ENCODE assay signal across 32 cellular contexts in the genomic region with DNA sequence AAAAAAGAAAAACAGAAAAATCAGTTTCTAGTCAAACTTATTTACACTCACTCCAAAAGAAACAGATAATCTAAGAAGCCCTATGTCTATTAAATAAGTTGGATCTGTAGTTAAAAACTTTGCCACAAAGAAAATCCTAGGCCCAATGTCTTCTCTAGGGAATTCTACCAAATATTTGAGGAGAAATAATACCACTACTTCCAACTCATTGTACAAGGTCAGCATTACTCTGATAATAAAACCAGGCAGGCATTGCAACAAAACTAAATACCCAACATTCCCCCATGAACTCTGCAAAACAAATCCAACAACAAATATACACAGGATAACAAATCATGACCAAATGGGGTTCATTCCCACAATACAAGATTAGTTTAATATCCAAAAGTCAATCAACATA.
"Had no signal": no experiment of that assay in that cellular context is flagged by ENCODE, and none has a peak within 500 bp of the region (broad histone marks: within the 10 kb centered on the region; RNA-seq: fewer than 3 reads in every experiment).

No MANE protein-coding gene starts in this region.

- H3K9me3 ChIP-seq: adrenal gland, MG63, Peyer's patch, SJSA1, SK-N-SH had no signal

- H3K4me2 ChIP-seq: SK-N-SH had no signal

- H3K27ac Mint-ChIP-seq: activated CD4-positive, alpha-beta memory T cell treated with anti-CD3 and anti-CD28 coated beads for 36 hours; activated CD4-positive, alpha-beta T cell treated with anti-CD3 and anti-CD28 coated beads, Interleukin-2, amount 10 ng/mL, durations not matched to agents 24 days and 14 days; activated naive CD4-positive, alpha-beta T cell treated with anti-CD3 and anti-CD28 coated beads, Interleukin-2, amount 50 U/mL, for 72 hours; activated T-helper 1 cell treated with anti-CD3 and anti-CD28 coated beads, Interleukin-12 subunit alpha, Interleukin-12 subunit beta, Interleukin-2, Interleukin-4 antibody, amounts not matched to agents 30 ng/mL and 10 ng/mL and 1 ng/mL, durations not matched to agents 14 hours and 24 hours and 36 hours; brain; T-helper 1 cell treated with Interleukin-12 subunit alpha and Interleukin-12 subunit beta and Interleukin-4 antibody, amounts not matched to agents 30 μg/mL and 1 μg/mL, for 36 hours; T-helper 2 cell treated with Interferon-gamma antibody and Interleukin-4, amounts not matched to agents 5 μg/mL and 100 μg/mL, for 36 hours had no signal

- H3K4me3 Mint-ChIP-seq: activated CD4-positive, alpha-beta memory T cell treated with anti-CD3 and anti-CD28 coated beads for 36 hours; activated CD4-positive, alpha-beta T cell treated with anti-CD3 and anti-CD28 coated beads, Interleukin-2, amount 10 ng/mL, durations not matched to agents 24 days and 14 days; activated naive CD4-positive, alpha-beta T cell treated with anti-CD3 and anti-CD28 coated beads for 36 hours; activated T-cell treated with anti-CD3 and anti-CD28 coated beads, Interleukin-2, amount 50 U/mL, for 4 hours; activated T-helper 1 cell treated with anti-CD3 and anti-CD28 coated beads, Interleukin-12 subunit alpha, Interleukin-12 subunit beta, Interleukin-2, Interleukin-4 antibody, amounts not matched to agents 30 ng/mL and 10 ng/mL and 1 ng/mL, durations not matched to agents 14 hours and 24 hours and 36 hours; brain; T-helper 1 cell treated with Interleukin-12 subunit alpha and Interleukin-12 subunit beta and Interleukin-4 antibody, amounts not matched to agents 30 μg/mL and 1 μg/mL, for 36 hours; T-helper 2 cell treated with Interferon-gamma antibody and Interleukin-4, amounts not matched to agents 5 μg/mL and 100 μg/mL, for 36 hours had no signal

- H3K9me3 Mint-ChIP-seq: activated CD4-positive, alpha-beta memory T cell treated with anti-CD3 and anti-CD28 coated beads for 36 hours; activated naive CD4-positive, alpha-beta T cell treated with anti-CD3 and anti-CD28 coated beads for 36 hours; activated naive CD4-positive, alpha-beta T cell treated with anti-CD3 and anti-CD28 coated beads, Interleukin-2, amount 50 U/mL, for 72 hours; activated T-cell treated with anti-CD3 and anti-CD28 coated beads, Interleukin-2, amount 50 U/mL, for 4 hours; activated T-helper 1 cell treated with anti-CD3 and anti-CD28 coated beads, Interleukin-12 subunit alpha, Interleukin-12 subunit beta, Interleukin-2, Interleukin-4 antibody, amounts not matched to agents 30 ng/mL and 10 ng/mL and 1 ng/mL, durations not matched to agents 14 hours and 24 hours and 36 hours; brain; T-helper 1 cell treated with Interleukin-12 subunit alpha and Interleukin-12 subunit beta and Interleukin-4 antibody, amounts not matched to agents 30 μg/mL and 1 μg/mL, for 36 hours; T-helper 2 cell treated with Interferon-gamma antibody and Interleukin-4, amounts not matched to agents 5 μg/mL and 100 μg/mL, for 36 hours had no signal

- ATAC-seq: activated naive CD4-positive, alpha-beta T cell treated with anti-CD3 and anti-CD28 coated beads, Interleukin-2, amount 50 U/mL, for 72 hours; activated T-cell treated with anti-CD3 and anti-CD28 coated beads, Interleukin-2, amount 50 U/mL, for 4 hours; PC-3 had no signal

- FAIRE-seq: bronchial epithelial cell, TTC549 had no signal

- H3K27ac ChIP-seq: adrenal gland, Peyer's patch, SJSA1 had no signal

- H3K4me3 ChIP-seq: adrenal gland, MG63, Peyer's patch, SJSA1 had no signal

- H3K4me1 Mint-ChIP-seq: activated CD4-positive, alpha-beta T cell treated with anti-CD3 and anti-CD28 coated beads, Interleukin-2, amount 10 ng/mL, durations not matched to agents 24 days and 14 days; brain had no signal

- H3K27me3 ChIP-seq: adrenal gland, MG63, Peyer's patch, SJSA1 had no signal

- H3K27me3 Mint-ChIP-seq: activated CD4-positive, alpha-beta memory T cell treated with anti-CD3 and anti-CD28 coated beads for 36 hours; activated CD4-positive, alpha-beta T cell treated with anti-CD3 and anti-CD28 coated beads, Interleukin-2, amount 10 ng/mL, durations not matched to agents 24 days and 14 days; brain had no signal

- H3K9ac ChIP-seq: SK-N-SH had no signal

- DNase-seq: activated CD4-positive, alpha-beta memory T cell treated with anti-CD3 and anti-CD28 coated beads for 36 hours; activated CD4-positive, alpha-beta T cell treated with anti-CD3 and anti-CD28 coated beads, Interleukin-2, amount 10 ng/mL, durations not matched to agents 24 days and 14 days; activated CD8-positive, alpha-beta memory T cell treated with anti-CD3 and anti-CD28 coated beads, Interleukin-2, amount 50 U/mL, for 4 hours; activated gamma-delta T cell treated with Interleukin-2 at 50 U/mL for 16 hours; activated naive CD4-positive, alpha-beta T cell treated with anti-CD3 and anti-CD28 coated beads for 36 hours; activated T-cell treated with anti-CD3 and anti-CD28 coated beads for 4 hours; activated T-cell treated with anti-CD3 and anti-CD28 coated beads, Interleukin-2, amount 50 U/mL, for 4 hours; adrenal gland; anterior cingulate cortex; caudate nucleus; MG63; NCI-H1048; NCI-H1105 treated with DMSO at 0.1 percent for 48 hours; NCI-H1436; NCI-H1694; NCI-H1930; NCI-H2081 treated with DMSO at 0.1 percent for 48 hours; NCI-H345; NCI-H524 treated with DMSO at 0.1 percent for 48 hours; PC-3; Peyer's patch; RPMI8226; SHP77 treated with DMSO at 0.1 percent for 48 hours; SK-N-SH had no signal

- H3K4me1 ChIP-seq: Peyer's patch, SJSA1 had no signal
